In genomic region chr9:69188975-69189374, GRCh38 we compare ENCODE assay signal across 9 cellular contexts.
"Had no signal": no experiment of that assay in that cellular context is flagged by ENCODE, and none has a peak within 500 bp of the region (broad histone marks: within the 10 kb centered on the region; RNA-seq: fewer than 3 reads in every experiment).

No MANE protein-coding gene starts in this region.

- H3K36me3 ChIP-seq: heart right ventricle, left lung, ovary, right atrium auricular region had no signal

- H3K4me3 ChIP-seq: heart right ventricle, left lung, ovary, right atrium auricular region had no signal

- ATAC-seq: activated CD4-positive, CD25-positive, alpha-beta regulatory T cell treated with anti-CD3 and anti-CD28 coated beads, Interleukin-2, amount 50 U/mL, for 24 hours; heart right ventricle; left lung; stimulated activated effector memory CD8-positive, alpha-beta T cell treated with anti-CD3 and anti-CD28 coated beads, Interleukin-12 subunit alpha, Interleukin-12 subunit beta, amount 100 ng/mL, for 72 hours had no signal

- H3K9me3 ChIP-seq: heart right ventricle, left lung, ovary, right atrium auricular region had no signal

- H3K27ac ChIP-seq: right atrium auricular region had no signal

- H3K27me3 ChIP-seq: heart right ventricle, left lung, ovary, right atrium auricular region had no signal

- DNase-seq: activated gamma-delta T cell; activated T-cell treated with anti-CD3 and anti-CD28 coated beads, Interleukin-2, amount 50 U/mL, for 24 hours; heart right ventricle; left lung; ovary; small intestine had no signal
